Comparison of ENCODE assay signal across 19 cellular contexts in genomic region chr6:87875781-87876180, GRCh38.
DNase-seq lines count a peak whose midpoint lies in the region; ATAC-seq, FAIRE-seq and TF ChIP-seq lines count a peak whose summit lies in the region.
"Had no signal": no experiment of that assay in that cellular context is flagged by ENCODE, and none has a peak within 500 bp of the region (broad histone marks: within the 10 kb centered on the region; RNA-seq: fewer than 3 reads in every experiment).

No MANE protein-coding gene starts in this region.

- H3K79me2 ChIP-seq in OCI-LY7 (ENCODE audit: insufficient read depth, low read depth, low read length), result no peaks in the 10 kb centered on the region
- H3K79me2 ChIP-seq in H1 (ENCODE audit: control insufficient read depth in 1 of 2, insufficient read depth in 2 of 2, low read length in 2 of 2), result no peaks in the 10 kb centered on the region

- H3K4me1 ChIP-seq in OCI-LY7 (ENCODE audit: insufficient read depth, low read length, poor library complexity, severe bottlenecking) (peaks cover 81% of the 10 kb centered on the region), H1 (replicated peaks in 1 of 4; ENCODE audit: control insufficient read depth in 3 of 4, insufficient read depth in 4 of 4, low read length in 3 of 4) (no peaks in the 10 kb centered on the region)
- H3K4me1 ChIP-seq: BE2C, HAP-1 had no signal

- no peak overlapping the region for H2BK12ac ChIP-seq in H1 (ENCODE audit: low read depth, low read length)

- no peak for TF ChIP-seq CTCF in GM12864 (IDR thresholded peaks at IDR 0.05; ENCODE audit: low read depth, low read length, missing control alignments)
- no peak for TF ChIP-seq CTCF in OCI-LY7 (conservative IDR thresholded peaks at IDR 0.05; ENCODE audit: low read length)
- no peak for TF ChIP-seq CTCF in H1 (IDR thresholded peaks at IDR 0.05; ENCODE audit: control extremely low read depth in 1 of 3, insufficient read depth in 1 of 3, low read depth in 1 of 3, low read length in 3 of 3)
- no peak for TF ChIP-seq CTCF in nephron (IDR thresholded peaks at IDR 0.05; ENCODE audit: unreplicated experiment in 3 of 3)
- TF ChIP-seq CTCF in osteocyte (IDR thresholded peaks at IDR 0.05), result no peak

- H3K4me3 ChIP-seq in GM12864 (ENCODE audit: low read depth, low read length), result no peak overlapping the region
- H3K4me3 ChIP-seq in OCI-LY7 (ENCODE audit: low read depth, low read length, poor library complexity, severe bottlenecking), result no peak overlapping the region
- no peak overlapping the region for H3K4me3 ChIP-seq in H1 (ENCODE audit: extremely low read depth in 1 of 4, insufficient read depth in 2 of 4, low read depth in 3 of 4, low read length in 4 of 4)
- H3K4me3 ChIP-seq: HAP-1 had no signal

- no peaks in the 10 kb centered on the region for H3K23me2 ChIP-seq in H1 (ENCODE audit: low read depth, low read length)

- H3K4me2 ChIP-seq in OCI-LY7 (ENCODE audit: low read length) (no peak overlapping the region), H1 (ENCODE audit: insufficient read depth in 1 of 2, low read depth in 2 of 2, low read length in 2 of 2) (no peak overlapping the region)

- CTCF ChIA-PET in OCI-LY7 (lab: Charles Lee; ENCODE audit: unreplicated experiment), result interaction anchor here (1.0 kb wide), 1 partner anchor 46 kb away, joined by 3 read pairs; no protein-coding TSS in a partner anchor
- CTCF ChIA-PET in H1 (lab: Charles Lee; ENCODE audit: partially characterized antibody), result interaction anchor here (2.0 kb wide), 1 partner anchor 15 kb away, joined by 4 read pairs; no protein-coding TSS in a partner anchor

- no peaks in the 10 kb centered on the region for H3K79me1 ChIP-seq in H1 (ENCODE audit: low read depth, low read length)

- no peaks in the 10 kb centered on the region for H3K27me3 ChIP-seq in H1 (replicated peaks in 1 of 4; ENCODE audit: control insufficient read depth in 3 of 4, extremely low read depth in 1 of 4, insufficient read depth in 3 of 4, low read length in 3 of 4)

- FAIRE-seq in H1 (lab: Jason Lieb, UNC), result no peak
- FAIRE-seq in urothelium cell line (lab: Jason Lieb, UNC), result no peak
- FAIRE-seq: G401.6 had no signal

- DNase-seq in GM12864 (ENCODE audit: low read depth) (peak; percentile 10), OCI-LY7 (ENCODE audit: low spot score) (no peak), H1 (ENCODE audit: low read depth in 1 of 2, low spot score in 2 of 2) (no peak), urothelium cell line (ENCODE audit: low spot score) (no peak), osteocyte (ENCODE audit: extremely low spot score, unreplicated experiment) (no peak)
- no peak for DNase-seq in activated naive CD4-positive, alpha-beta T cell treated with Interleukin-2 at 50 U/mL for 16 hours
- DNase-seq: ACHN; BE2C; C1 segment of cervical spinal cord; CD4-positive, CD25-positive, alpha-beta regulatory T cell; CD8-positive, alpha-beta memory T cell; COR-L47; DMS 273 treated with DMSO at 0.1 percent for 48 hours; DMS53; DND-41 had no signal

- H4K5ac ChIP-seq in H1 (ENCODE audit: insufficient read length, low read depth, low read length), result no peak overlapping the region

- no peak for TF ChIP-seq EP300 in H1 (IDR thresholded peaks at IDR 0.05; ENCODE audit: borderline replicate concordance in 1 of 2, low read depth in 2 of 2, low read length in 2 of 2)

- H3K9me3 Mint-ChIP-seq in nephron, result peaks cover 5% of the 10 kb centered on the region
- H3K9me3 Mint-ChIP-seq in osteocyte (ENCODE audit: unreplicated experiment), result no peaks in the 10 kb centered on the region
- H3K9me3 Mint-ChIP-seq: CD8-positive, alpha-beta memory T cell had no signal

- no TSS peak for BruUV-seq in OCI-LY7 (replicated peaks; lab: Mats Ljungman, UMichigan)

- WGBS in H1 (ENCODE audit: extremely low coverage in 1 of 2, insufficient coverage in 1 of 2, insufficient read length in 1 of 2, insufficient replicate concordance in 2 of 2, low coverage in 1 of 2, low lambda C conversion rate in 2 of 2, missing lambda C conversion rate in 1 of 2), 2 experiments, result 64% methylated on average over 1 of the region's 1 CpG; no CpG with 5 or more reads in 1 of the 2 experiments

- no peak for ATAC-seq in GM19467 (IDR thresholded peaks at IDR 0.05; ENCODE audit: unreplicated experiment)

- H3K4me3 Mint-ChIP-seq in nephron (no peak overlapping the region), osteocyte (ENCODE audit: unreplicated experiment) (no peak overlapping the region)
- H3K4me3 Mint-ChIP-seq: CD4-positive, CD25-positive, alpha-beta regulatory T cell; CD8-positive, alpha-beta memory T cell had no signal

- no peak overlapping the region for H2AK5ac ChIP-seq in H1 (ENCODE audit: low read depth, low read length)

- H3K9me3 ChIP-seq in OCI-LY7 (ENCODE audit: low read length), result peaks cover 26% of the 10 kb centered on the region; the same call in 1 of the 2 replicates
- H3K9me3 ChIP-seq in H1 (ENCODE audit: insufficient read depth in 2 of 2, low read depth in 1 of 2, low read length in 1 of 2), result no peaks in the 10 kb centered on the region
- H3K9me3 ChIP-seq: BE2C, HAP-1 had no signal

- H3K4me1 Mint-ChIP-seq in nephron, result peaks cover 46% of the 10 kb centered on the region
- no peaks in the 10 kb centered on the region for H3K4me1 Mint-ChIP-seq in osteocyte (ENCODE audit: unreplicated experiment)
- H3K4me1 Mint-ChIP-seq: CD4-positive, CD25-positive, alpha-beta regulatory T cell; CD8-positive, alpha-beta memory T cell had no signal

- H3K14ac ChIP-seq in H1 (ENCODE audit: insufficient read length), result no peak overlapping the region

- H3K36me3 ChIP-seq in OCI-LY7 (ENCODE audit: insufficient read depth, low read length), result peaks cover 28% of the 10 kb centered on the region
- H3K36me3 ChIP-seq in H1 (ENCODE audit: control insufficient read depth in 2 of 4, insufficient read depth in 4 of 4, low read length in 3 of 4), result no peaks in the 10 kb centered on the region
- H3K36me3 ChIP-seq: BE2C, HAP-1 had no signal

- no peak overlapping the region for H4K91ac ChIP-seq in H1 (replicated peaks; ENCODE audit: insufficient read length, low read length)

- H2BK5ac ChIP-seq in H1 (ENCODE audit: low read depth, low read length), result no peak overlapping the region

- H3K18ac ChIP-seq in H1 (ENCODE audit: extremely low read depth, low read length), result no peak overlapping the region

- H4K20me1 ChIP-seq in OCI-LY7 (ENCODE audit: insufficient read depth, low read length) (no peaks in the 10 kb centered on the region), H1 (replicated peaks in 1 of 2; ENCODE audit: control insufficient read depth in 1 of 2, insufficient read depth in 2 of 2, low read length in 2 of 2) (no peaks in the 10 kb centered on the region)

- intact Hi-C loops in OCI-LY7 (cut with micrococcal nuclease; ENCODE audit: unreplicated experiment), result no loop called here

- H3K4ac ChIP-seq in H1 (replicated peaks; ENCODE audit: insufficient read length, low read depth, low read length), result no peak overlapping the region

- H3K9ac ChIP-seq in H1 (replicated peaks in 1 of 4; ENCODE audit: extremely low read depth in 1 of 4, low read depth in 3 of 4, low read length in 3 of 4), result no peak overlapping the region

- no peaks in the 10 kb centered on the region for H3K9me2 ChIP-seq in OCI-LY7 (ENCODE audit: insufficient read depth, low read length)

- H2BK15ac ChIP-seq in H1 (ENCODE audit: low read length), result no peak overlapping the region

- POLR2A ChIA-PET in OCI-LY7 (lab: Charles Lee), result interaction anchor here (0.9 to 12.1 kb wide), 9 partner anchors 9 to 738 kb away, joined by 3 to 318 read pairs (median 12); partner anchors contain the start of genes AKIRIN2 and CNR1
- POLR2A ChIA-PET in H1 (lab: Charles Lee; ENCODE audit: partially characterized antibody), result no interaction called here

- peak overlapping the region; percentile 34; the same call in 1 of the 2 replicates for H2AFZ ChIP-seq in OCI-LY7 (ENCODE audit: low read length)
- H2AFZ ChIP-seq in H1 (ENCODE audit: low read length), result 0 out of 2 replicates have a peak overlapping the region, but pooled peaks have one; percentile 18

- H4K8ac ChIP-seq in H1 (ENCODE audit: extremely low read depth, insufficient read depth, low read length), result no peak overlapping the region

- no peak overlapping the region for H2BK20ac ChIP-seq in H1 (ENCODE audit: low read length)

- H3K27me3 Mint-ChIP-seq in nephron (ENCODE audit: low read depth), result no peaks in the 10 kb centered on the region
- peaks cover 29% of the 10 kb centered on the region for H3K27me3 Mint-ChIP-seq in osteocyte (ENCODE audit: unreplicated experiment)

- peak overlapping the region; percentile 1 for H3K27ac ChIP-seq in OCI-LY7 (ENCODE audit: low read depth, low read length, poor library complexity, severe bottlenecking)
- no peak overlapping the region for H3K27ac ChIP-seq in H1 (ENCODE audit: low read depth, low read length)

- H3K36me3 Mint-ChIP-seq in nephron (ENCODE audit: low read depth) (no peaks in the 10 kb centered on the region), osteocyte (ENCODE audit: unreplicated experiment) (no peaks in the 10 kb centered on the region)
- H3K36me3 Mint-ChIP-seq: CD4-positive, CD25-positive, alpha-beta regulatory T cell; CD8-positive, alpha-beta memory T cell had no signal

- no peak for TF ChIP-seq RAD21 in H1 (IDR thresholded peaks at IDR 0.05 in 1 of 2, conservative IDR thresholded peaks at IDR 0.05 in 1 of 2; ENCODE audit: low read depth in 2 of 2, low read length in 2 of 2)

- H3K27ac Mint-ChIP-seq in nephron (peak overlapping the region in 2 of 3 experiments; percentile 32 to 33), osteocyte (ENCODE audit: unreplicated experiment) (no peak overlapping the region)
- H3K27ac Mint-ChIP-seq: CD4-positive, CD25-positive, alpha-beta regulatory T cell; CD8-positive, alpha-beta memory T cell had no signal

- H3K23ac ChIP-seq in H1 (ENCODE audit: insufficient read length), result no peak overlapping the region

- H3K56ac ChIP-seq in H1 (replicated peaks; ENCODE audit: insufficient read length, low read depth, low read length), result no peak overlapping the region

- no peak overlapping the region for H2BK120ac ChIP-seq in H1 (replicated peaks; ENCODE audit: low read depth, low read length)

- TF ChIP-seq POLR2A in H1 (IDR thresholded peaks at IDR 0.05; ENCODE audit: control extremely low read depth in 1 of 2, low read depth in 2 of 2, low read length in 2 of 2), result no peak

TF ChIP-seq in H1, 55 proteins besides CTCF, POLR2A, EP300 and RAD21 (continues in another document):
- no peak for TF ChIP-seq KDM5A (IDR thresholded peaks at IDR 0.05; ENCODE audit: low read length)
- no peak for TF ChIP-seq HDAC2 (IDR thresholded peaks at IDR 0.05; ENCODE audit: borderline replicate concordance in 1 of 2, low read depth in 2 of 2, low read length in 2 of 2)
- no peak for TF ChIP-seq SAP30 (IDR thresholded peaks at IDR 0.05; ENCODE audit: insufficient read depth, insufficient replicate concordance, low read length)
- TF ChIP-seq KDM1A (IDR thresholded peaks at IDR 0.05; ENCODE audit: borderline replicate concordance, low read length), result no peak
- no peak for TF ChIP-seq SP2 (IDR thresholded peaks at IDR 0.05; ENCODE audit: low read length)
- TF ChIP-seq PHF8 (conservative IDR thresholded peaks at IDR 0.05; ENCODE audit: low read depth, low read length), result no peak
- no peak for TF ChIP-seq MAX (IDR thresholded peaks at IDR 0.05)
- TF ChIP-seq BRCA1 (IDR thresholded peaks at IDR 0.05; ENCODE audit: low read depth, low read length), result no peak
